Comparison of ENCODE assay signal across 8 cellular contexts in the genomic region with DNA sequence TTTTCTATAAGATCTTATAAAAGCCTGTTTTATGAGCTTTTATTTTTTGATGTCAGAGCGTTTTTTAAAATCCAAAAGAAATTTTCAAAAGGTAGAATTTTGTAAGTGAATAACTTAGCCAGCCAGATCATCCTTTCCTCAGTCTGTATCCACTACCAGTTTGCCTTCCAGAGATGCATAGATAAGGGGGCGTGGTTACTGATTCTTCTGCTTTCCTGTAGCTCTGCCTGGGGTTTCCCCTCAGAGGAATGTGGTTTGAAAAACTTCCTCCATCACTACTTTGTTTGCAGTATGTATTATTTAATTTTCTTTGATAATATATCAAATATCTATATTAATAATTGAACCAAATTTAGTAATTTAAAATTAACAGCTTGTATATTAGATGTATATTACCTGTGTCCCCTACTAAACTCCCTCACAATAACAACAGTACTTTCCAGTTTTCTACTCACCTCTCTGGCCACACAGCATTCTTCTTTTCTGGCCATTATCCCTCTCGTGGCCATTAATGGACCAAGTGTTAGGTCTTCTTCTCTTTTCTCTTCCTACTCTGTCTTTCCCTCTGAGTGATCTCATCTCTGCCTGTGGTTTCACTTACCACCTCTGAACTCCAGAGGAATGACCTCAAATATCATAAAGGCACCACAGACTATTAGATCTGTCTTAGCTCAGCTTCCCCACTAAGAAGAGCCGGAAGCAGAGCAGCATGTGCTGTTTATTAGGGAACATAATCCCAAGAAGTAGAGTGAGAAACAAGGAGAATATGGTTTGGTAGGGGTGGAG.
A peak's percentile ranks its signal among the peaks of the same experiment; 100 is the strongest.
DNase-seq lines count a peak whose midpoint lies in the region; ATAC-seq, FAIRE-seq and TF ChIP-seq lines count a peak whose summit lies in the region.

No MANE protein-coding gene starts in this region.

- POLR2A ChIA-PET in IMR-90 (lab: Charles Lee; ENCODE audit: unreplicated experiment), result no interaction called here
- POLR2A ChIA-PET in GM12878 (lab: Charles Lee), result interaction anchor here (1.0 to 2.4 kb wide), 2 partner anchors 11 to 151 kb away, joined by 3 to 12 read pairs; no protein-coding TSS in a partner anchor

- no peak overlapping the region for H3K4ac ChIP-seq in IMR-90 (ENCODE audit: low read depth, low read length)

- peak overlapping the region; percentile 58 for H3K4me2 ChIP-seq in BLaER1
- H3K4me2 ChIP-seq in IMR-90 (ENCODE audit: low read depth, low read length), result no peak overlapping the region
- no peak overlapping the region for H3K4me2 ChIP-seq in GM12878 (ENCODE audit: control insufficient read depth, insufficient read depth)

- H3K79me1 ChIP-seq in IMR-90 (ENCODE audit: low read depth in 1 of 2, low read length in 2 of 2), result peaks cover 4 to 12% of the 10 kb centered on the region in 2 experiments; a peak in 2 of 4 replicates

- no peak for FAIRE-seq in GM12878 (lab: Jason Lieb, UNC)

- intact Hi-C loops in IMR-90 (cut with micrococcal nuclease), result no loop called here
- intact Hi-C loops in GM12878 (cut with micrococcal nuclease; ENCODE audit: unreplicated experiment), result loop anchor here (5.0 kb wide), 1 partner anchor 280 kb away; no protein-coding TSS in a partner anchor

- ATAC-seq in GM21367 (IDR thresholded peaks at IDR 0.05; ENCODE audit: unreplicated experiment) (peak; percentile 62), IMR-90 (ENCODE audit: low read depth) (peak; percentile 72), GM12878 (peak; percentile 64)

- no peak overlapping the region for H3K14ac ChIP-seq in IMR-90 (replicated peaks; ENCODE audit: low read depth, low read length)

- no peak overlapping the region for H3K27ac ChIP-seq in BLaER1
- H3K27ac ChIP-seq in IMR-90 (ENCODE audit: insufficient read depth, low read length), result no peak overlapping the region
- no peak overlapping the region for H3K27ac ChIP-seq in GM12878 (ENCODE audit: control insufficient read depth, insufficient read depth)

- no peak overlapping the region for H3K4me3 ChIP-seq in BLaER1
- no peak overlapping the region for H3K4me3 ChIP-seq in IMR-90 (ENCODE audit: insufficient read depth, low read depth, low read length)
- no peak overlapping the region for H3K4me3 ChIP-seq in GM12878

- dilution Hi-C loops in IMR-90 (cut with HindIII; ENCODE audit: low sequenced_read_pairs, unreplicated experiment), result no loop called here

- H2BK20ac ChIP-seq in IMR-90 (ENCODE audit: low read depth, low read length), result no peak overlapping the region

- DNase-seq in IMR-90, result peak; percentile 59
- DNase-seq in GM12878 (ENCODE audit: low read depth, low spot score), result no peak
- DNase-seq in midbrain (lab: John Stamatoyannopoulos, UW), result no peak
- DNase-seq in NCI-H1105 (lab: John Stamatoyannopoulos, UW), result no peak
- DNase-seq in NCI-H774 (lab: John Stamatoyannopoulos, UW), result no peak
- DNase-seq in activated T-cell treated with anti-CD3 and anti-CD28 coated beads for 4 hours, result no peak

- WGBS in IMR-90 (ENCODE audit: extremely low coverage in 2 of 2, insufficient read length in 1 of 2), 2 experiments, result no CpG with 5 or more reads among the region's 4 CpGs
- 3% methylated on average over 4 of the region's 4 CpGs for WGBS in GM12878 (ENCODE audit: insufficient coverage, insufficient replicate concordance, low lambda C conversion rate, missing lambda C conversion rate)

- RAD21 ChIA-PET in GM12878 (lab: Charles Lee; ENCODE audit: unreplicated experiment), result interaction anchor here (0.6 to 1.5 kb wide), 9 partner anchors 21 to 319 kb away, joined by 3 to 5 read pairs (median 3); no protein-coding TSS in a partner anchor

- SMC1A ChIA-PET in GM12878 (lab: Charles Lee; ENCODE audit: uncharacterized antibody, unreplicated experiment), result interaction anchor here (0.6 to 4.7 kb wide), 22 partner anchors 10 to 388 kb away, joined by 3 to 31 read pairs (median 4); no protein-coding TSS in a partner anchor

- H3K9me3 ChIP-seq in BLaER1 (peaks cover 3% of the 10 kb centered on the region; the same call in 1 of the 2 replicates), IMR-90 (ENCODE audit: control insufficient read depth, insufficient read depth, low read length) (no peaks in the 10 kb centered on the region), GM12878 (replicated peaks; ENCODE audit: control insufficient read depth, insufficient read depth, low read length) (no peaks in the 10 kb centered on the region)

- H3K9ac ChIP-seq in BLaER1, result no peak overlapping the region
- no peak overlapping the region for H3K9ac ChIP-seq in IMR-90 (ENCODE audit: low read depth, low read length)
- no peak overlapping the region for H3K9ac ChIP-seq in GM12878 (ENCODE audit: control insufficient read depth, insufficient read depth, low read length)

- no peak overlapping the region for H2BK15ac ChIP-seq in IMR-90 (ENCODE audit: low read depth, low read length)

- no TSS peak for BruUV-seq in IMR-90 (replicated peaks; lab: Mats Ljungman, UMichigan)
- BruUV-seq in GM12878 (replicated peaks; lab: Mats Ljungman, UMichigan), result no TSS peak

- CTCF ChIA-PET in IMR-90 (lab: Yijun Ruan, JAX), result interaction anchor here (1.1 kb wide), 1 partner anchor 11 kb away, joined by 3 read pairs; no protein-coding TSS in a partner anchor
- CTCF ChIA-PET in GM12878 (lab: Yijun Ruan, JAX), result interaction anchor here (0.8 to 1.7 kb wide), 4 partner anchors 9 to 65 kb away, joined by 3 to 4 read pairs (median 4); no protein-coding TSS in a partner anchor

- TF ChIP-seq CTCF in IMR-90 (conservative IDR thresholded peaks at IDR 0.05; ENCODE audit: low read depth, low read length), result no peak
- TF ChIP-seq CTCF in GM12878 (IDR thresholded peaks at IDR 0.05 in 2 of 3, conservative IDR thresholded peaks at IDR 0.05 in 1 of 3; ENCODE audit: control insufficient read depth in 2 of 3, extremely low read depth in 1 of 3, insufficient read depth in 1 of 3, low read depth in 3 of 3, low read length in 3 of 3), result no peak

- no peaks in the 10 kb centered on the region for H3K9me1 ChIP-seq in IMR-90 (ENCODE audit: insufficient read depth, low read length)

- no peaks in the 10 kb centered on the region for H3K27me3 ChIP-seq in BLaER1
- H3K27me3 ChIP-seq in IMR-90 (ENCODE audit: control insufficient read depth, insufficient read depth, low read length), result no peaks in the 10 kb centered on the region
- H3K27me3 ChIP-seq in GM12878 (replicated peaks in 1 of 2; ENCODE audit: control insufficient read depth in 2 of 2, insufficient read depth in 2 of 2, low read length in 1 of 2), result no peaks in the 10 kb centered on the region

- H4K8ac ChIP-seq in IMR-90 (ENCODE audit: low read depth in 2 of 2, low read length in 2 of 2), result no peak overlapping the region

- H3K18ac ChIP-seq in IMR-90 (ENCODE audit: low read depth, low read length), result no peak overlapping the region

- no peak overlapping the region for H2BK5ac ChIP-seq in IMR-90 (ENCODE audit: low read depth, low read length, poor library complexity, severe bottlenecking)

- no peak overlapping the region for H2BK120ac ChIP-seq in IMR-90 (ENCODE audit: low read depth, low read length)

- H3K4me1 ChIP-seq in BLaER1 (peaks cover 36% of the 10 kb centered on the region), IMR-90 (ENCODE audit: control insufficient read depth, insufficient read depth, low read length) (peaks cover 4% of the 10 kb centered on the region; the same call in 1 of the 2 replicates), GM12878 (ENCODE audit: control insufficient read depth, insufficient read depth, low read length) (peaks cover 17% of the 10 kb centered on the region)

- TF ChIP-seq POLR2A in IMR-90 (IDR thresholded peaks at IDR 0.05; ENCODE audit: low read depth, low read length) (no peak), GM12878 (IDR thresholded peaks at IDR 0.05; ENCODE audit: low read depth, low read length) (no peak)

- peaks cover 7% of the 10 kb centered on the region for H3K79me2 ChIP-seq in GM12878 (ENCODE audit: control insufficient read depth, insufficient read depth, low read length)

- H2AFZ ChIP-seq in IMR-90 (replicated peaks; ENCODE audit: low read length, poor library complexity) (no peak overlapping the region), GM12878 (ENCODE audit: control insufficient read depth, low read depth, low read length) (no peak overlapping the region)

- H4K5ac ChIP-seq in IMR-90 (ENCODE audit: low read depth, low read length), result no peak overlapping the region

- in situ Hi-C loops in IMR-90 (cut with MboI; ENCODE audit: low sequenced_read_pairs), result no loop called here
- in situ Hi-C loops in GM12878 (cut with MboI), result no loop called here

- no peak for TF ChIP-seq EP300 in GM12878 (IDR thresholded peaks at IDR 0.05; ENCODE audit: borderline replicate concordance in 1 of 2, control insufficient read depth in 1 of 2, low read depth in 2 of 2, low read length in 2 of 2)

- no peak overlapping the region for H4K91ac ChIP-seq in IMR-90 (ENCODE audit: insufficient read depth, low read depth, low read length)

- no peak overlapping the region for H2AK5ac ChIP-seq in IMR-90 (ENCODE audit: low read depth, low read length)

- no peak overlapping the region for H3K23ac ChIP-seq in IMR-90 (ENCODE audit: low read depth, low read length)

- no peak overlapping the region for H3K56ac ChIP-seq in IMR-90 (ENCODE audit: extremely low read depth, insufficient read depth, low read length)

- H4K20me1 ChIP-seq in BLaER1 (no peaks in the 10 kb centered on the region), IMR-90 (ENCODE audit: insufficient read depth, low read length) (no peaks in the 10 kb centered on the region), GM12878 (ENCODE audit: control insufficient read depth, insufficient read depth) (peaks cover 6% of the 10 kb centered on the region; the same call in 1 of the 2 replicates)

- H3K36me3 ChIP-seq in BLaER1 (no peaks in the 10 kb centered on the region), IMR-90 (ENCODE audit: control insufficient read depth, insufficient read depth, low read length) (no peaks in the 10 kb centered on the region), GM12878 (ENCODE audit: control insufficient read depth in 2 of 2, insufficient read depth in 2 of 2, low read length in 1 of 2) (no peaks in the 10 kb centered on the region)

- no peak for TF ChIP-seq RAD21 in IMR-90 (IDR thresholded peaks at IDR 0.05; ENCODE audit: low read length)
- TF ChIP-seq RAD21 in GM12878 (IDR thresholded peaks at IDR 0.05; ENCODE audit: insufficient read depth, low read depth, low read length), result no peak

- no peak overlapping the region for H2AK9ac ChIP-seq in IMR-90 (replicated peaks; ENCODE audit: low read depth, low read length, poor library complexity)

TF ChIP-seq in IMR-90, 13 proteins besides CTCF, POLR2A, EP300 and RAD21 (continues in another document):
- TF ChIP-seq MAFK (IDR thresholded peaks at IDR 0.05; ENCODE audit: low read depth, low read length) (no peak), MAZ (IDR thresholded peaks at IDR 0.05; ENCODE audit: borderline replicate concordance, low read depth, low read length) (no peak), NFE2L2 (IDR thresholded peaks at IDR 0.05; ENCODE audit: low read depth, low read length) (no peak), CHD1 (IDR thresholded peaks at IDR 0.05; ENCODE audit: low read depth, low read length) (no peak)

TF ChIP-seq in GM12878, 131 proteins besides CTCF, POLR2A, EP300 and RAD21 (continues in another document):
- 0 out of 2 replicates have a peak, but pooled peaks have one; percentile 19 for TF ChIP-seq CREB1 (IDR thresholded peaks at IDR 0.05; ENCODE audit: low read depth)
- TF ChIP-seq FOS (IDR thresholded peaks at IDR 0.05; ENCODE audit: borderline replicate concordance, extremely low read depth, insufficient read length), result no peak
- peak; percentile 15; the same call in 1 of the 2 replicates for TF ChIP-seq ATF7 (IDR thresholded peaks at IDR 0.05; ENCODE audit: low read depth)
- TF ChIP-seq BMI1 (IDR thresholded peaks at IDR 0.05; ENCODE audit: borderline replicate concordance), result no peak
